In the genomic region with DNA sequence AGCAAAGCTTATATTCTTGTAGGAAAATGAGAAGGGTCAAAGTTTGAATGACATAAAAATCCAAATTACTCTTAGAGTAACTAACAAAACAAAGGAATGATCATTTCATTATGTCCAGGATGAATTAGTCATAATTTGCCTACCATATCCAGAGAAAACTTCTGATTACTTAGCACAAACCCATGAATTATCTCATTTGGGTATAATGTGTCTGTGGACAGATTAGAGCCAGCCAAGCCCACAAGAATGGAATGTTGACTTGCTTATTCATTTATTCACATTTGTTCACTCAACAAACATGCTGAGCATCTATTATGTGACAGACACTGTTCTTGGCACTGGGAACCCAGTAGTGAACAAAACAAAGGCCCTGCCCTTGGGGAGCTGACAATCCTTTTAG, we compare ENCODE assay signal across 20 cellular contexts.
DNase-seq lines count a peak whose midpoint lies in the region; ATAC-seq and TF ChIP-seq lines count a peak whose summit lies in the region.
"Had no signal": no experiment of that assay in that cellular context is flagged by ENCODE, and none has a peak within 500 bp of the region (broad histone marks: within the 10 kb centered on the region; RNA-seq: fewer than 3 reads in every experiment).

No MANE protein-coding gene starts in this region.

- no peak overlapping the region for H3K4me2 ChIP-seq in GM23338
- H3K4me2 ChIP-seq: KMS-11 had no signal

- H3K4me1 ChIP-seq in adipocyte (ENCODE audit: control insufficient read depth, insufficient read depth, low read length) (peaks cover 5% of the 10 kb centered on the region), GM23338 (ENCODE audit: insufficient read depth) (0 out of 2 replicates have a peak, but pooled peaks cover 5% of the 10 kb centered on the region)

- no peak overlapping the region for H2AFZ ChIP-seq in GM23338

- H3K36me3 Mint-ChIP-seq in GM23338 (ENCODE audit: low read depth) = no peaks in the 10 kb centered on the region

- H3K4me1 Mint-ChIP-seq in GM23338 = peaks cover 8% of the 10 kb centered on the region

- H3F3A ChIP-seq in GM23338 (replicated peaks; ENCODE audit: low read depth) = no peaks in the 10 kb centered on the region

- H3K4me3 Mint-ChIP-seq in GM23338 = no peak overlapping the region
- H3K4me3 Mint-ChIP-seq: CD4-positive, alpha-beta T cell had no signal

- DNase-seq in EH (ENCODE audit: low read depth) (peak; percentile 59), adipocyte (ENCODE audit: low read depth) (peak; percentile 10), fibroblast of mammary gland (ENCODE audit: low read depth) (peak; percentile 33), myocyte (ENCODE audit: low read depth) (peak; percentile 27), NCI-H526 treated with DMSO at 0.1 percent for 48 hours (lab: John Stamatoyannopoulos, UW) (no peak), GM23338 (ENCODE audit: low spot score) (no peak)
- DNase-seq in activated CD4-positive, CD25-positive, alpha-beta regulatory T cell treated with anti-CD3 and anti-CD28 coated beads, Interleukin-2, amount 50 U/mL, for 72 hours = no peak
- DNase-seq: BE2C; CD4-positive, alpha-beta T cell; DMS53; GOT3; MM.1S; NCI-H187 treated with DMSO at 0.1 percent for 48 hours; NCI-H2171; NCI-H446 treated with DMSO at 0.1 percent for 48 hours; NCI-H774; RPMI8226; SIG-M5 had no signal

- ATAC-seq in GM21619 (IDR thresholded peaks at IDR 0.05; ENCODE audit: unreplicated experiment) (no peak), GM23338 (no peak)

- no peaks in the 10 kb centered on the region for H3K9me3 ChIP-seq in adipocyte (ENCODE audit: control insufficient read depth, low read length)
- H3K9me3 ChIP-seq: BE2C had no signal

- no peaks in the 10 kb centered on the region for H3K9me3 Mint-ChIP-seq in GM23338
- H3K9me3 Mint-ChIP-seq: CD4-positive, alpha-beta T cell had no signal

- no peaks in the 10 kb centered on the region for H3K9me2 ChIP-seq in GM23338 (ENCODE audit: insufficient read depth)

- H3K79me2 ChIP-seq in GM23338 (replicated peaks; ENCODE audit: insufficient read depth) = no peaks in the 10 kb centered on the region

- no peak overlapping the region for H3K9ac ChIP-seq in adipocyte (ENCODE audit: low read length)
- H3K9ac ChIP-seq: KMS-11 had no signal

- H3K36me3 ChIP-seq in adipocyte (ENCODE audit: control insufficient read depth, insufficient read depth, low read length, severe bottlenecking) (no peaks in the 10 kb centered on the region), GM23338 (ENCODE audit: insufficient read depth) (no peaks in the 10 kb centered on the region)
- H3K36me3 ChIP-seq: BE2C had no signal

- H3K27ac ChIP-seq in GM23338 (ENCODE audit: low read depth) = no peak overlapping the region
- H3K27ac ChIP-seq: KMS-11 had no signal

- no peaks in the 10 kb centered on the region for H3K27me3 ChIP-seq in adipocyte (replicated peaks; ENCODE audit: control insufficient read depth, insufficient read depth, low read length)
- peaks cover 55% of the 10 kb centered on the region for H3K27me3 ChIP-seq in GM23338 (ENCODE audit: insufficient read depth)
- H3K27me3 ChIP-seq: BE2C had no signal

- H3K4me3 ChIP-seq in adipocyte (ENCODE audit: low read length) (no peak overlapping the region), fibroblast of mammary gland (ENCODE audit: control insufficient read depth, low read depth, low read length) (no peak overlapping the region), GM23338 (no peak overlapping the region)

- TF ChIP-seq CTCF in fibroblast of mammary gland (conservative IDR thresholded peaks at IDR 0.05; ENCODE audit: control insufficient read depth, insufficient read depth, low read depth, low read length) (no peak), GM23338 (conservative IDR thresholded peaks at IDR 0.05; ENCODE audit: low read depth in 2 of 2) (no peak)

- no peak overlapping the region for H3K27ac Mint-ChIP-seq in GM23338
- H3K27ac Mint-ChIP-seq: CD4-positive, alpha-beta T cell had no signal

- H4K20me1 ChIP-seq in GM23338 (replicated peaks; ENCODE audit: insufficient read depth) = no peaks in the 10 kb centered on the region; the same call in 1 of the 2 replicates

- H3K27me3 Mint-ChIP-seq in GM23338 (ENCODE audit: insufficient read depth, low read depth, poor library complexity) = peaks cover 18% of the 10 kb centered on the region

TF ChIP-seq in GM23338, 12 proteins besides CTCF, POLR2A, EP300 and RAD21 (continues in another document):
- TF ChIP-seq ZNF331 (CRISPR knock-in tag; IDR thresholded peaks at IDR 0.05; ENCODE audit: low read depth) (no peak), REST (IDR thresholded peaks at IDR 0.05; ENCODE audit: unreplicated experiment) (no peak), CREB1 (CRISPR knock-in tag; IDR thresholded peaks at IDR 0.05; ENCODE audit: low read depth) (no peak)

Comparison
In these comparisons a context has a peak if more than half of its experiments do, and no peak if none do; other contexts are left out.
1. DNase-seq: peak in EH (single experiment), adipocyte (single experiment), fibroblast of mammary gland (single experiment) and myocyte (single experiment); none in NCI-H526 treated with DMSO at 0.1 percent for 48 hours (single experiment), activated CD4-positive, CD25-positive, alpha-beta regulatory T cell treated with anti-CD3 and anti-CD28 coated beads, Interleukin-2, amount 50 U/mL, for 72 hours (single experiment) and GM23338 (single experiment).